9 cellular contexts compared by ENCODE assay signal in genomic region chr21:33069994-33070811, GRCh38. TPM values are rescaled to one million over a fixed set of nuclear protein-coding genes. Genes with fewer than 3 reads are reported as not detected.
DNase-seq lines count a peak whose midpoint lies in the region; ATAC-seq and TF ChIP-seq lines count a peak whose summit lies in the region.
"Had no signal": no experiment of that assay in that cellular context is flagged by ENCODE, and none has a peak within 500 bp of the region (broad histone marks: within the 10 kb centered on the region; RNA-seq: fewer than 3 reads in every experiment).

TSS of gene OLIG1 (plus strand) at chr21:33070141. CDS start at chr21:33070247, 106 bp downstream.

- peak within 1 kb of the TSS; percentile 64 for H3K4me3 Mint-ChIP-seq in activated CD4-positive, alpha-beta memory T cell treated with anti-CD3 and anti-CD28 coated beads for 36 hours
- peak within 1 kb of the TSS; percentile 78 for H3K4me3 Mint-ChIP-seq in natural killer cell

- peaks cover 22 to 28% (median 24%) of the 10 kb centered on the region in 4 donors for H3K4me1 ChIP-seq in upper lobe of left lung

- no peak for TF ChIP-seq POLR2A in NB4 (IDR thresholded peaks at IDR 0.05; ENCODE audit: extremely low read depth, insufficient read length)
- no peak for TF ChIP-seq POLR2A in upper lobe of left lung (IDR thresholded peaks at IDR 0.05)

- H3K9me3 Mint-ChIP-seq in activated CD4-positive, alpha-beta memory T cell treated with anti-CD3 and anti-CD28 coated beads for 36 hours = no peaks in the 10 kb centered on the region
- H3K9me3 Mint-ChIP-seq in natural killer cell = no peaks in the 10 kb centered on the region

- H3K4me1 Mint-ChIP-seq in activated CD4-positive, alpha-beta memory T cell treated with anti-CD3 and anti-CD28 coated beads for 36 hours (ENCODE audit: low read depth) = peaks cover 12% of the 10 kb centered on the region
- peaks cover 9 to 15% of the 10 kb centered on the region in 2 donors for H3K4me1 Mint-ChIP-seq in natural killer cell

- intact Hi-C loops in activated CD4-positive, alpha-beta memory T cell treated with anti-CD3 and anti-CD28 coated beads for 36 hours (cut with micrococcal nuclease) = loop anchor here (2.0 kb wide), 1 partner anchor 43 kb away; no protein-coding TSS in a partner anchor
- intact Hi-C loops in natural killer cell (cut with micrococcal nuclease) = no loop called here

- H3K27ac Mint-ChIP-seq in activated CD4-positive, alpha-beta memory T cell treated with anti-CD3 and anti-CD28 coated beads for 36 hours = no peak within 1 kb of the TSS
- no peak within 1 kb of the TSS for H3K27ac Mint-ChIP-seq in natural killer cell

- WGBS in upper lobe of left lung, 2 donors = 1% methylated on average over 26 to 35 of the region's 95 CpGs

- DNase-seq in GM06990 (ENCODE audit: extremely low read depth, insufficient read length) (peak; percentile 26), NB4 (ENCODE audit: low read depth) (peak; percentile 95), natural killer cell (no peak), upper lobe of left lung (peak; percentile 69 to 93)
- DNase-seq in activated CD4-positive, alpha-beta memory T cell treated with anti-CD3 and anti-CD28 coated beads for 36 hours = peak; percentile 48

- peak within 1 kb of the TSS in 1 of 4 donors; percentile 68 for H3K27ac ChIP-seq in upper lobe of left lung
- H3K27ac ChIP-seq: SJSA1 had no signal

- H3K27me3 ChIP-seq in GM06990 (replicated peaks; ENCODE audit: control insufficient read depth, insufficient read depth, low read length) = no peaks in the 10 kb centered on the region; the same call in none of the 2 replicates
- peaks cover 0 to 27% (median 12%) of the 10 kb centered on the region in 4 donors for H3K27me3 ChIP-seq in upper lobe of left lung

- CTCF ChIA-PET in activated CD4-positive, alpha-beta memory T cell treated with anti-CD3 and anti-CD28 coated beads for 36 hours (lab: Charles Lee) = interaction anchor here (0.6 to 0.8 kb wide), 2 partner anchors 10 to 76 kb away, joined by 3 to 4 read pairs; no protein-coding TSS in a partner anchor

- TF ChIP-seq EP300 in upper lobe of left lung (IDR thresholded peaks at IDR 0.05) = no peak

- POLR2A ChIA-PET in activated CD4-positive, alpha-beta memory T cell treated with anti-CD3 and anti-CD28 coated beads for 36 hours (lab: Charles Lee) = no interaction called here

- H3K4me3 ChIP-seq in GM06990 (replicated peaks; ENCODE audit: low read depth, low read length) = no peak within 1 kb of the TSS
- peak within 1 kb of the TSS; percentile 94 for H3K4me3 ChIP-seq in NB4 (ENCODE audit: low read depth, low read length)
- H3K4me3 ChIP-seq in upper lobe of left lung = peak within 1 kb of the TSS; percentile 7 to 54 (median 44)
- H3K4me3 ChIP-seq: SJSA1 had no signal

- no peaks in the 10 kb centered on the region for H3K36me3 Mint-ChIP-seq in activated CD4-positive, alpha-beta memory T cell treated with anti-CD3 and anti-CD28 coated beads for 36 hours
- no peaks in the 10 kb centered on the region for H3K36me3 Mint-ChIP-seq in natural killer cell

- ATAC-seq in esophagus mucosa (peak; percentile 54), natural killer cell (peak; percentile 54 to 70 (median 67)), upper lobe of left lung (ENCODE audit: low FRiP score in 2 of 2) (peak; percentile 23 to 75), GM19452 (IDR thresholded peaks at IDR 0.05; ENCODE audit: unreplicated experiment) (no peak), HG02610 (IDR thresholded peaks at IDR 0.05; ENCODE audit: unreplicated experiment) (no peak)

- H3K27me3 Mint-ChIP-seq in activated CD4-positive, alpha-beta memory T cell treated with anti-CD3 and anti-CD28 coated beads for 36 hours = peaks cover 64% of the 10 kb centered on the region
- peaks cover 58 to 66% of the 10 kb centered on the region in 2 donors for H3K27me3 Mint-ChIP-seq in natural killer cell (ENCODE audit: low read depth in 2 of 2)

- TF ChIP-seq CTCF in GM06990 (IDR thresholded peaks at IDR 0.05; ENCODE audit: insufficient read depth, low read length, poor library complexity, severe bottlenecking) (no peak), NB4 (IDR thresholded peaks at IDR 0.05; ENCODE audit: low read depth, low read length) (no peak), natural killer cell (IDR thresholded peaks at IDR 0.05) (no peak), upper lobe of left lung (IDR thresholded peaks at IDR 0.05) (no peak)

- peaks cover 0 to 9% (median 5%) of the 10 kb centered on the region in 4 donors for H3K9me3 ChIP-seq in upper lobe of left lung

- H3K36me3 ChIP-seq in GM06990 (ENCODE audit: control insufficient read depth, insufficient read depth, low read length) (no peaks in the 10 kb centered on the region), upper lobe of left lung (no peaks in the 10 kb centered on the region)
- H3K36me3 ChIP-seq: SJSA1 had no signal

RNA-seq across cellular contexts. Expression of gene OLIG1, which starts in this region (rescaled TPM):
- not detected for total RNA-seq in activated CD4-positive, alpha-beta memory T cell treated with anti-CD3 and anti-CD28 coated beads for 36 hours
- not detected for total RNA-seq in esophagus mucosa
- 1 to 10 TPM in 1 of 3 donors, under 1 TPM in 2; 0.47 to 1.4 (median 0.48) TPM for total RNA-seq in natural killer cell
- 1 to 10 TPM in 3 of 6 donors, under 1 TPM in 2, not detected in 1; 0.54 to 3.2 (median 2.0) TPM for total RNA-seq in upper lobe of left lung
- total RNA-seq: SJSA1 had no signal

Comparison
In these comparisons a context has a peak if more than half of its experiments do, and no peak if none do; other contexts are left out.
1. Peak in DNase-seq in activated CD4-positive, alpha-beta memory T cell treated with anti-CD3 and anti-CD28 coated beads for 36 hours; RNA of the gene not detected or under 1 TPM.
2. Peak in ATAC-seq in esophagus mucosa; RNA of the gene not detected or under 1 TPM.
3. ATAC-seq: peak in natural killer cell (3 of 3) and upper lobe of left lung (2 of 2); none in GM19452 (single experiment) and HG02610 (single experiment).